ENCODE assay signal across 24 cellular contexts in the genomic region with DNA sequence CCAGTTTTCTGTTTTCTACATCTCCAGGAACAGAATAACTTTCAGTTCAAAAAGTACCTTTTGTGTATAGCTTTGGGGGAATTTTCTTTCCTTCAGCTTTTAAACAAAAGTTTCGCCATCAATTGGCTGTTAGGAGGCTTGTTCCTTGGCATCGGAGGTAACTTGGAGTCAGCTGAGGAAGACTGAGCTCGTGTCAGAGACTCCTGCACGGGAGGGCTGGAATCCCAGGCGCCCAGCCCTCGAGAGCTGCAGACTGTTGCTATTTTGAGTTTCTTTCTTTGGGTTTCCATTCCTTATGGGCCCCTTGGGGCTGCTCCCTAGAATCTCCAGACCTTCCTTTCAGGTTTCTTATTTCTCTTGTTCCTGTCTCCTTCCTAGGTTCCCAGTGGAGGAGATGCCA. TPM values are rescaled to one million over a fixed set of nuclear protein-coding genes. Genes with fewer than 3 reads are reported as not detected.
DNase-seq lines count a peak whose midpoint lies in the region; ATAC-seq and TF ChIP-seq lines count a peak whose summit lies in the region.
"Had no signal": no experiment of that assay in that cellular context is flagged by ENCODE, and none has a peak within 500 bp of the region (broad histone marks: within the 10 kb centered on the region; RNA-seq: fewer than 3 reads in every experiment).

No MANE protein-coding gene starts in this region.

- peaks cover 9% of the 10 kb centered on the region for H3K9me3 Mint-ChIP-seq in T-helper 2 cell treated with Interferon-gamma antibody and Interleukin-4, amounts not matched to agents 5 μg/mL and 100 μg/mL, for 36 hours
- H3K9me3 Mint-ChIP-seq: CD8-positive, alpha-beta T cell had no signal

- no peaks in the 10 kb centered on the region for H3K36me3 ChIP-seq in ascending aorta
- no peaks in the 10 kb centered on the region for H3K36me3 ChIP-seq in smooth muscle cell (ENCODE audit: low read depth)
- H3K36me3 ChIP-seq: adrenal gland had no signal

- no peak overlapping the region for H3K9ac ChIP-seq in smooth muscle cell (ENCODE audit: low read depth)

- peak overlapping the region; percentile 34 for H3K4me2 ChIP-seq in smooth muscle cell

- H3K36me3 Mint-ChIP-seq in T-helper 2 cell treated with Interferon-gamma antibody and Interleukin-4, amounts not matched to agents 5 μg/mL and 100 μg/mL, for 36 hours (ENCODE audit: low read depth) = peaks cover 13% of the 10 kb centered on the region
- H3K36me3 Mint-ChIP-seq: CD8-positive, alpha-beta T cell had no signal

- H3K4me3 ChIP-seq in ascending aorta = peak overlapping the region in 1 of 2 donors; percentile 31
- H3K4me3 ChIP-seq in lower leg skin (ENCODE audit: low read depth, poor library complexity, severe bottlenecking) = no peak overlapping the region
- H3K4me3 ChIP-seq in smooth muscle cell = no peak overlapping the region
- H3K4me3 ChIP-seq: adrenal gland, lung, spleen had no signal

- no peaks in the 10 kb centered on the region for H3K27me3 ChIP-seq in ascending aorta
- H3K27me3 ChIP-seq in smooth muscle cell (ENCODE audit: low read depth) = no peaks in the 10 kb centered on the region
- H3K27me3 ChIP-seq: adrenal gland had no signal

- H2AFZ ChIP-seq in smooth muscle cell (ENCODE audit: low read depth) = no peak overlapping the region

- H3K27ac ChIP-seq in ascending aorta = peak overlapping the region; percentile 55 to 71
- H3K27ac ChIP-seq in smooth muscle cell (ENCODE audit: low read depth) = no peak overlapping the region
- H3K27ac ChIP-seq: adrenal gland had no signal

- no peak overlapping the region for H3K4me3 Mint-ChIP-seq in T-helper 2 cell treated with Interferon-gamma antibody and Interleukin-4, amounts not matched to agents 5 μg/mL and 100 μg/mL, for 36 hours
- H3K4me3 Mint-ChIP-seq: activated CD4-positive, alpha-beta T cell treated with anti-CD3 and anti-CD28 coated beads, Interleukin-2, amount 10 ng/mL, durations not matched to agents 7 days and 5 days; CD8-positive, alpha-beta T cell had no signal

- no peak for ATAC-seq in HG02870 (IDR thresholded peaks at IDR 0.05; ENCODE audit: unreplicated experiment)
- ATAC-seq: CD8-positive, alpha-beta T cell had no signal

- DNase-seq in ELF-1 (ENCODE audit: low read depth, low spot score) (peak; percentile 18), ascending aorta (ENCODE audit: low spot score in 2 of 2) (no peak), lower leg skin (ENCODE audit: low spot score in 2 of 2) (peak; percentile 47 to 87), smooth muscle cell (lab: John Stamatoyannopoulos, UW; ENCODE audit: unreplicated experiment) (no peak), SK-N-DZ (ENCODE audit: low spot score) (no peak)
- no peak for DNase-seq in stimulated activated naive CD4-positive, alpha-beta T cell treated with Interleukin-2 at 50 U/mL for 16 hours (lab: John Stamatoyannopoulos, UW)
- no peak for DNase-seq in T-helper 2 cell treated with Interferon-gamma antibody and Interleukin-4, amounts not matched to agents 5 μg/mL and 100 μg/mL, for 36 hours (ENCODE audit: low spot score)
- DNase-seq: activated CD4-positive, alpha-beta T cell treated with anti-CD3 and anti-CD28 coated beads, Interleukin-2, amount 10 ng/mL, durations not matched to agents 7 days and 5 days; activated effector memory CD4-positive, alpha-beta T cell treated with anti-CD3 and anti-CD28 coated beads, Interleukin-2, amount 50 U/mL, for 16 hours; adrenal gland; caudate nucleus; CD8-positive, alpha-beta T cell; DMS79 treated with DMSO at 0.1 percent for 48 hours; glutamatergic neuron; naive thymus-derived CD4-positive, alpha-beta T cell; NCI-H1105 treated with DMSO at 0.1 percent for 48 hours; NCI-H526 treated with DMSO at 0.1 percent for 48 hours; posterior cingulate gyrus; SHP77 treated with DMSO at 0.1 percent for 48 hours; spleen; substantia nigra; T-helper 1 cell had no signal

- H3K9me3 ChIP-seq in ascending aorta (peaks cover 0 to 4% of the 10 kb centered on the region in 2 donors), smooth muscle cell (replicated peaks; ENCODE audit: low read depth) (peaks cover 4% of the 10 kb centered on the region)
- H3K9me3 ChIP-seq: adrenal gland had no signal

- H3K27me3 Mint-ChIP-seq in T-helper 2 cell treated with Interferon-gamma antibody and Interleukin-4, amounts not matched to agents 5 μg/mL and 100 μg/mL, for 36 hours (ENCODE audit: low read depth) = no peaks in the 10 kb centered on the region

- H3K27ac Mint-ChIP-seq in T-helper 2 cell treated with Interferon-gamma antibody and Interleukin-4, amounts not matched to agents 5 μg/mL and 100 μg/mL, for 36 hours = no peak overlapping the region
- H3K27ac Mint-ChIP-seq: activated CD4-positive, alpha-beta T cell treated with anti-CD3 and anti-CD28 coated beads, Interleukin-2, amount 10 ng/mL, durations not matched to agents 7 days and 5 days; CD8-positive, alpha-beta T cell; naive thymus-derived CD4-positive, alpha-beta T cell had no signal

- H3K79me2 ChIP-seq in smooth muscle cell (ENCODE audit: low read depth) = no peaks in the 10 kb centered on the region

- peaks cover 0 to 25% of the 10 kb centered on the region in 2 donors for H3K4me1 ChIP-seq in ascending aorta
- H3K4me1 ChIP-seq in smooth muscle cell (ENCODE audit: low read depth) = peaks cover 16% of the 10 kb centered on the region

- peaks cover 24% of the 10 kb centered on the region for H3K4me1 Mint-ChIP-seq in T-helper 2 cell treated with Interferon-gamma antibody and Interleukin-4, amounts not matched to agents 5 μg/mL and 100 μg/mL, for 36 hours (ENCODE audit: low read depth)

- no peak for TF ChIP-seq POLR2A in lower leg skin (IDR thresholded peaks at IDR 0.05)

- intact Hi-C loops in ascending aorta (cut with DNase I) = loop anchor here (5.0 to 10.0 kb wide), 3 partner anchors 198 to 600 kb away; a partner anchor contains a TSS
- intact Hi-C loops in lower leg skin (cut with DNase I; ENCODE audit: low total_unique reads) = no loop called here

- WGBS in lower leg skin, 2 donors = 26 to 30% methylated on average over 6 of the region's 6 CpGs
- 42% methylated on average over 6 of the region's 6 CpGs for WGBS in smooth muscle cell (ENCODE audit: low lambda C conversion rate)

- H4K20me1 ChIP-seq in smooth muscle cell (ENCODE audit: low read depth) = no peaks in the 10 kb centered on the region

- H3F3A ChIP-seq in smooth muscle cell (ENCODE audit: low read depth) = peaks cover 12% of the 10 kb centered on the region

- no peak for TF ChIP-seq CTCF in ascending aorta (IDR thresholded peaks at IDR 0.05)
- TF ChIP-seq CTCF in lower leg skin (IDR thresholded peaks at IDR 0.05) = no peak
- TF ChIP-seq CTCF in smooth muscle cell (IDR thresholded peaks at IDR 0.05; ENCODE audit: borderline replicate concordance, insufficient read depth, poor library complexity, severe bottlenecking) = no peak

RNA-seq across cellular contexts. Expression of a gene that starts 8.1 kb away (rescaled TPM):
- total RNA-seq in ascending aorta = 22.4 TPM
- total RNA-seq in lower leg skin = 10 to 100 TPM in 2 of 4 donors, 1 to 10 TPM in 2; 4.0 to 10.9 (median 7.5) TPM
- 6.5 and 14.7 TPM in 2 replicates for total RNA-seq in smooth muscle cell
- 22.9 and 27.3 TPM in 2 replicates for polyA plus RNA-seq in smooth muscle cell
- 0.57 and 0.66 TPM in 2 replicates for polyA plus RNA-seq in SK-N-DZ (2014; cell fraction: cytosol; rRNA removed)
- polyA plus RNA-seq in SK-N-DZ (2014; cell fraction: nucleus; rRNA removed) = 0.28 and 0.49 TPM in 2 replicates

Comparison
In these comparisons a context has a peak if more than half of its experiments do, and no peak if none do; other contexts are left out.
1. DNase-seq: peak in ELF-1 (single experiment) and lower leg skin (2 of 2); none in ascending aorta (0 of 2), smooth muscle cell (single experiment), stimulated activated naive CD4-positive, alpha-beta T cell treated with Interleukin-2 at 50 U/mL for 16 hours (single experiment), T-helper 2 cell treated with Interferon-gamma antibody and Interleukin-4, amounts not matched to agents 5 μg/mL and 100 μg/mL, for 36 hours (single experiment) and SK-N-DZ (single experiment).